2 cellular contexts compared by ENCODE assay signal in genomic region chr13:114128348-114128623, GRCh38.
TF ChIP-seq lines count a peak whose summit lies in the region.

No MANE protein-coding gene starts in this region.

TF ChIP-seq in SK-N-SH, 30 proteins besides CTCF, POLR2A, EP300 and RAD21:
- no peak for TF ChIP-seq REST (IDR thresholded peaks at IDR 0.05; ENCODE audit: low read depth, low read length)
- TF ChIP-seq USF2 (IDR thresholded peaks at IDR 0.05; ENCODE audit: borderline replicate concordance, low read depth, low read length): no peak
- no peak for TF ChIP-seq FOSL2 (IDR thresholded peaks at IDR 0.05; ENCODE audit: borderline replicate concordance, low read depth)
- TF ChIP-seq MXI1 (IDR thresholded peaks at IDR 0.05; ENCODE audit: low read depth, low read length): no peak
- TF ChIP-seq EZH2phosphoT487 (IDR thresholded peaks at IDR 0.05; ENCODE audit: borderline replicate concordance, low read depth): no peak
- TF ChIP-seq MAX (IDR thresholded peaks at IDR 0.05; ENCODE audit: low read depth): no peak
- TF ChIP-seq TAF1 (IDR thresholded peaks at IDR 0.05; ENCODE audit: borderline replicate concordance, low read depth, low read length): no peak
- no peak for TF ChIP-seq RXRA (IDR thresholded peaks at IDR 0.05; ENCODE audit: borderline replicate concordance, low read depth)
- TF ChIP-seq PBX3 (IDR thresholded peaks at IDR 0.05): no peak

TF ChIP-seq in SK-N-SH treated with all-trans-retinoic acid at 6 μM for 48 hours, 23 proteins besides CTCF, POLR2A, EP300 and RAD21 (continued from another document):
- no peak for TF ChIP-seq CSRNP3 (CRISPR knock-in tag; IDR thresholded peaks at IDR 0.05)
- TF ChIP-seq ARNTL (CRISPR knock-in tag; IDR thresholded peaks at IDR 0.05; ENCODE audit: borderline replicate concordance, low read depth): no peak
- TF ChIP-seq ZC3H10 (CRISPR knock-in tag; IDR thresholded peaks at IDR 0.05): no peak
- no peak for TF ChIP-seq CREB5 (CRISPR knock-in tag; IDR thresholded peaks at IDR 0.05; ENCODE audit: low read depth)
- no peak for TF ChIP-seq ZFP30 (CRISPR knock-in tag; IDR thresholded peaks at IDR 0.05)
- TF ChIP-seq ESRRG (CRISPR knock-in tag; IDR thresholded peaks at IDR 0.05): no peak
- no peak for TF ChIP-seq ZNF70 (CRISPR knock-in tag; IDR thresholded peaks at IDR 0.05)
- TF ChIP-seq GLIS3 (CRISPR knock-in tag; IDR thresholded peaks at IDR 0.05): no peak
- TF ChIP-seq TOX (CRISPR knock-in tag; IDR thresholded peaks at IDR 0.05; ENCODE audit: borderline replicate concordance): no peak
